Comparison of ENCODE assay signal across 11 cellular contexts in the genomic region with DNA sequence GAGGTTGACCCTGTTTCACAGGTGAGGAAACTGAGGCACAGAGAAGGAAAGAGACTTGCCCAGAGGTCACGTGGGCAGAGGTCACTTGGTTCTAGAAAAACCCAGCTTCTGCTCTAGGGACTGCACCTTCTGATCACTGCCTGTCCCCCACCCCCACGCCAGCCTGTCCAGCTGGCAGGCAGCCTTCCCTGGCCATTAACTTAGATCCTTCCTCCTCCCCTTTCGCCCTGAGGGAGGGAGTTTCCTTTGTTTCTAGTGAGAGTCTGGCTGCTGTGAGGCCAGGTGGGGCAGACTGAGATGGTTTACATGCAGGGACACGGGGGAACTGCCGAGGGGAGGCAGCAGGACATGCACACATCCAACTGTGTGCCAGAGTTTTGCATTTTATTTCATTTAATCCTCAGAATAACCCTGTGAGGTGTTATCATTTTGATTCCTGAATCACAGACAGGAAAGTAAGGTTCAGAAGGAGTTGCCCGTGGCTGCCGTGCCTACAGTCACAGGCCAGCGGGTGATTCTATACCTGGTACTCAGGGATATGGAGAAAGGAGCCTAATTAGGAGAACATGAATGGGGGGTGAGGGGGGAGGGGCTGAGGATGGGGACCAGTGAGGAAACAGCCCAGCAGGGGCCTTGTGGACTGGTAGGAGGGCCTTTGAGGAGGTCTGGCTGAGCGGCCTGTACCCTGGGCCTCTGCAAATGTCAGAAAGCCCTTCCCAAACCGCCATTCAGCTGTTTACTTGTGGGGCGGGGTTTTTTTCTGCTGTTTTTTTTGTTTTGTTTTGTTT. TPM values are rescaled to one million over a fixed set of nuclear protein-coding genes. Genes with fewer than 3 reads are reported as not detected.
DNase-seq lines count a peak whose midpoint lies in the region; ATAC-seq and TF ChIP-seq lines count a peak whose summit lies in the region.
"Had no signal": no experiment of that assay in that cellular context is flagged by ENCODE, and none has a peak within 500 bp of the region (broad histone marks: within the 10 kb centered on the region; RNA-seq: fewer than 3 reads in every experiment).

No MANE protein-coding gene starts in this region.

- peak overlapping the region; percentile 70 for H3K4me3 Mint-ChIP-seq in Calu3 (ENCODE audit: low read depth, unreplicated experiment)
- H3K4me3 Mint-ChIP-seq: activated naive CD4-positive, alpha-beta T cell treated with anti-CD3 and anti-CD28 coated beads, Interleukin-2, amount 50 U/mL, for 24 hours had no signal

- ATAC-seq in GM19035 (IDR thresholded peaks at IDR 0.05; ENCODE audit: unreplicated experiment): no peak

- CTCF ChIA-PET in Calu3 (lab: Charles Lee): interaction anchor here (1.3 to 1.5 kb wide), 2 partner anchors 26 to 105 kb away, joined by 4 to 5 read pairs; no protein-coding TSS in a partner anchor

- BruUV-seq in Calu3 (replicated peaks; lab: Mats Ljungman, UMichigan): no TSS peak

- DNase-seq in Calu3: peak; percentile 82
- DNase-seq in NCI-H1930 (lab: John Stamatoyannopoulos, UW): peak; percentile 28 to 39
- DNase-seq in astrocyte of the hippocampus (ENCODE audit: low read depth, low spot score): peak; percentile 35
- peak; percentile 55 for DNase-seq in kidney epithelial cell (ENCODE audit: low read depth)
- no peak for DNase-seq in NK-92 (lab: John Stamatoyannopoulos, UW; ENCODE audit: unreplicated experiment)
- no peak for DNase-seq in germinal center (ENCODE audit: low spot score)
- DNase-seq in activated effector memory CD4-positive, alpha-beta T cell treated with Interleukin-2 at 50 U/mL for 16 hours: no peak
- DNase-seq: GOT3 had no signal

- intact Hi-C loops in Calu3 (cut with micrococcal nuclease; ENCODE audit: unreplicated experiment): loop anchor here (5.0 kb wide), 1 partner anchor 51 kb away; no protein-coding TSS in a partner anchor

- H3K36me3 ChIP-seq in kidney epithelial cell (ENCODE audit: control insufficient read depth, insufficient read depth, low read length): no peaks in the 10 kb centered on the region

- H3K36me3 Mint-ChIP-seq in Calu3 (ENCODE audit: insufficient read depth, unreplicated experiment): peaks cover 42% of the 10 kb centered on the region
- H3K36me3 Mint-ChIP-seq: activated naive CD4-positive, alpha-beta T cell treated with anti-CD3 and anti-CD28 coated beads, Interleukin-2, amount 50 U/mL, for 24 hours had no signal

- H3K27me3 Mint-ChIP-seq in Calu3 (ENCODE audit: unreplicated experiment): peaks cover 7% of the 10 kb centered on the region
- H3K27me3 Mint-ChIP-seq: activated naive CD4-positive, alpha-beta T cell treated with anti-CD3 and anti-CD28 coated beads, Interleukin-2, amount 50 U/mL, for 24 hours had no signal

- H3K9me3 Mint-ChIP-seq in Calu3 (ENCODE audit: low read depth, unreplicated experiment): no peaks in the 10 kb centered on the region
- H3K9me3 Mint-ChIP-seq: activated naive CD4-positive, alpha-beta T cell treated with anti-CD3 and anti-CD28 coated beads, Interleukin-2, amount 50 U/mL, for 24 hours had no signal

- peaks cover 59% of the 10 kb centered on the region for H3K4me1 Mint-ChIP-seq in Calu3 (ENCODE audit: low read depth, unreplicated experiment)

- peaks cover 12% of the 10 kb centered on the region for H3K27me3 ChIP-seq in kidney epithelial cell (ENCODE audit: control insufficient read depth, insufficient read depth, low read length)

- TF ChIP-seq CTCF in Calu3 (IDR thresholded peaks at IDR 0.05; ENCODE audit: unreplicated experiment): no peak
- TF ChIP-seq CTCF in kidney epithelial cell (IDR thresholded peaks at IDR 0.05; ENCODE audit: insufficient read depth, low read length, poor library complexity, severe bottlenecking): no peak

- no peak overlapping the region for H3K4me3 ChIP-seq in kidney epithelial cell (ENCODE audit: low read depth, low read length)

- H3K27ac Mint-ChIP-seq in Calu3 (ENCODE audit: unreplicated experiment): peak overlapping the region; percentile 54
- H3K27ac Mint-ChIP-seq: activated naive CD4-positive, alpha-beta T cell treated with anti-CD3 and anti-CD28 coated beads, Interleukin-2, amount 50 U/mL, for 24 hours had no signal

RNA-seq across cellular contexts. Expression of a gene that starts 3.4 kb away (rescaled TPM):
- total RNA-seq in Calu3 (2022): 21.0 and 21.9 TPM in 2 replicates
- 5.8 and 6.9 TPM in 2 replicates for total RNA-seq in kidney epithelial cell
- total RNA-seq: myocyte had no signal

RNA-seq across cellular contexts. Expression of a gene that starts 37.9 kb away (rescaled TPM):
- not detected in 2 replicates for total RNA-seq in Calu3 (2022)
- not detected in 2 replicates for total RNA-seq in kidney epithelial cell
- total RNA-seq: myocyte had no signal

Comparison
In these comparisons a context has a peak if more than half of its experiments do, and no peak if none do; other contexts are left out.
1. DNase-seq: peak in Calu3 (single experiment), NCI-H1930 (2 of 2), astrocyte of the hippocampus (single experiment) and kidney epithelial cell (single experiment); none in NK-92 (single experiment), germinal center (single experiment) and activated effector memory CD4-positive, alpha-beta T cell treated with Interleukin-2 at 50 U/mL for 16 hours (single experiment).